1 cellular context compared by ENCODE assay signal in genomic region chr7:2404714-2405119, GRCh38.
TF ChIP-seq lines count a peak whose summit lies in the region.

No MANE protein-coding gene starts in this region.

TF ChIP-seq in HepG2, 621 proteins besides CTCF, POLR2A, EP300 and RAD21:
- TF ChIP-seq, protein P1, sequence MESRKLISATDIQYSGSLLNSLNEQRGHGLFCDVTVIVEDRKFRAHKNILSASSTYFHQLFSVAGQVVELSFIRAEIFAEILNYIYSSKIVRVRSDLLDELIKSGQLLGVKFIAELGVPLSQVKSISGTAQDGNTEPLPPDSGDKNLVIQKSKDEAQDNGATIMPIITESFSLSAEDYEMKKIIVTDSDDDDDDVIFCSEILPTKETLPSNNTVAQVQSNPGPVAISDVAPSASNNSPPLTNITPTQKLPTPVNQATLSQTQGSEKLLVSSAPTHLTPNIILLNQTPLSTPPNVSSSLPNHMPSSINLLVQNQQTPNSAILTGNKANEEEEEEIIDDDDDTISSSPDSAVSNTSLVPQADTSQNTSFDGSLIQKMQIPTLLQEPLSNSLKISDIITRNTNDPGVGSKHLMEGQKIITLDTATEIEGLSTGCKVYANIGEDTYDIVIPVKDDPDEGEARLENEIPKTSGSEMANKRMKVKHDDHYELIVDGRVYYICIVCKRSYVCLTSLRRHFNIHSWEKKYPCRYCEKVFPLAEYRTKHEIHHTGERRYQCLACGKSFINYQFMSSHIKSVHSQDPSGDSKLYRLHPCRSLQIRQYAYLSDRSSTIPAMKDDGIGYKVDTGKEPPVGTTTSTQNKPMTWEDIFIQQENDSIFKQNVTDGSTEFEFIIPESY (CRISPR knock-in tag; IDR thresholded peaks at IDR 0.05) = 0 out of 2 replicates have a peak, but pooled peaks have one; percentile 55
- TF ChIP-seq, protein P2, sequence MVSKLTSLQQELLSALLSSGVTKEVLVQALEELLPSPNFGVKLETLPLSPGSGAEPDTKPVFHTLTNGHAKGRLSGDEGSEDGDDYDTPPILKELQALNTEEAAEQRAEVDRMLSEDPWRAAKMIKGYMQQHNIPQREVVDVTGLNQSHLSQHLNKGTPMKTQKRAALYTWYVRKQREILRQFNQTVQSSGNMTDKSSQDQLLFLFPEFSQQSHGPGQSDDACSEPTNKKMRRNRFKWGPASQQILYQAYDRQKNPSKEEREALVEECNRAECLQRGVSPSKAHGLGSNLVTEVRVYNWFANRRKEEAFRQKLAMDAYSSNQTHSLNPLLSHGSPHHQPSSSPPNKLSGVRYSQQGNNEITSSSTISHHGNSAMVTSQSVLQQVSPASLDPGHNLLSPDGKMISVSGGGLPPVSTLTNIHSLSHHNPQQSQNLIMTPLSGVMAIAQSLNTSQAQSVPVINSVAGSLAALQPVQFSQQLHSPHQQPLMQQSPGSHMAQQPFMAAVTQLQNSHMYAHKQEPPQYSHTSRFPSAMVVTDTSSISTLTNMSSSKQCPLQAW (CRISPR knock-in tag; IDR thresholded peaks at IDR 0.05) = 0 out of 2 replicates have a peak, but pooled peaks have one; percentile 41
- TF ChIP-seq TFAP4 (IDR thresholded peaks at IDR 0.05; ENCODE audit: borderline replicate concordance, low read depth) = peak; percentile 40; the same call in 1 of the 2 replicates
- TF ChIP-seq, protein P3, sequence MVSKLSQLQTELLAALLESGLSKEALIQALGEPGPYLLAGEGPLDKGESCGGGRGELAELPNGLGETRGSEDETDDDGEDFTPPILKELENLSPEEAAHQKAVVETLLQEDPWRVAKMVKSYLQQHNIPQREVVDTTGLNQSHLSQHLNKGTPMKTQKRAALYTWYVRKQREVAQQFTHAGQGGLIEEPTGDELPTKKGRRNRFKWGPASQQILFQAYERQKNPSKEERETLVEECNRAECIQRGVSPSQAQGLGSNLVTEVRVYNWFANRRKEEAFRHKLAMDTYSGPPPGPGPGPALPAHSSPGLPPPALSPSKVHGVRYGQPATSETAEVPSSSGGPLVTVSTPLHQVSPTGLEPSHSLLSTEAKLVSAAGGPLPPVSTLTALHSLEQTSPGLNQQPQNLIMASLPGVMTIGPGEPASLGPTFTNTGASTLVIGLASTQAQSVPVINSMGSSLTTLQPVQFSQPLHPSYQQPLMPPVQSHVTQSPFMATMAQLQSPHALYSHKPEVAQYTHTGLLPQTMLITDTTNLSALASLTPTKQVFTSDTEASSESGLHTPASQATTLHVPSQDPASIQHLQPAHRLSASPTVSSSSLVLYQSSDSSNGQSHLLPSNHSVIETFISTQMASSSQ (IDR thresholded peaks at IDR 0.05; ENCODE audit: low read depth) = no peak
- TF ChIP-seq, protein P3 (CRISPR knock-in tag; IDR thresholded peaks at IDR 0.05; ENCODE audit: borderline replicate concordance) = no peak
TF ChIP-seq in HepG2: peak in this region for 3.
